ENCODE assay signal across 10 cellular contexts in the genomic region with DNA sequence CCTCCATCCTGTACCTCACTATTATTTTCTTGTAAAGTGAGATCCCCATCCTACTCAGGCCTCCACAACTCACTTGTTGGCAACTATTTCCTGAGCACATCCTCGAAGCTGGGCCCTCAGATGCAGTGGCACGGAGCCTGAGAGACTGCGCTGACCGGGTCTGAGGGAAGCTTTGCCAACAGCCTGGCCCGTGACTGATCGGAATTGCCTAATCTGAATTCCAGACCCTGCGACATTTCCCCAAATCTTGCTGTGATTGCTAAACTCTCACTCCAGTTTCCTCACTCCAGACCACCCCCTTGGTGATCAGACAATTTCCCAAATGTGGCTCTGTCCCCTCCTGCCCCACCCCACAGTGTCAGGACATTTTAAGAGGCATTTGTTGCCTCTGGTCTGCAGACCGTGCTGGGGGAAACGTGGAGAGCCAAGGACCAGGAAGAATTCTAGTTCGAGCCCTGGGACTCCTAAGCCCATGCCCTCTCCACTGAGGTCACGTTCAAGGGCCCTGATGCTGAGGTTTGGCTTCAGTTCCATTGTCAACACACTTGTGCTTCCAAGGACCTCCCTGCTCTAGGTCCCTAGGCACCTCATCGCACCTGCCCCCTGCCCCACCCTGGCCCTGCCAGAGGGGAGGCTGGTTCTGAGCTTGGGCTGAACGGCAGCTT. TPM values are rescaled to one million over a fixed set of nuclear protein-coding genes. Genes with fewer than 3 reads are reported as not detected.
DNase-seq lines count a peak whose midpoint lies in the region; ATAC-seq and TF ChIP-seq lines count a peak whose summit lies in the region.
"Had no signal": no experiment of that assay in that cellular context is flagged by ENCODE, and none has a peak within 500 bp of the region (broad histone marks: within the 10 kb centered on the region; RNA-seq: fewer than 3 reads in every experiment).

No MANE protein-coding gene starts in this region.

- H3K9me3 ChIP-seq in left ventricle myocardium inferior (replicated peaks) (no peaks in the 10 kb centered on the region), psoas muscle (no peaks in the 10 kb centered on the region)

- H3K9me3 Mint-ChIP-seq in MCF 10A (ENCODE audit: unreplicated experiment) = no peaks in the 10 kb centered on the region

- POLR2A ChIA-PET in MCF 10A (lab: Yijun Ruan, JAX) = interaction anchor here (1.1 kb wide), 1 partner anchor 22 kb away, joined by 3 read pairs; a partner anchor contains a TSS

- H3K27ac Mint-ChIP-seq in MCF 10A (ENCODE audit: low read depth, unreplicated experiment) = no peak overlapping the region

- H3K4me3 ChIP-seq in AG10803 (ENCODE audit: low read length) = no peak overlapping the region
- no peak overlapping the region for H3K4me3 ChIP-seq in left ventricle myocardium inferior
- no peak overlapping the region for H3K4me3 ChIP-seq in psoas muscle

- WGBS in psoas muscle, 3 donors = 23 to 31% (median 27%) methylated on average over 13 of the region's 13 CpGs

- H3K36me3 ChIP-seq in left ventricle myocardium inferior = peaks cover 10% of the 10 kb centered on the region
- peaks cover 0 to 13% of the 10 kb centered on the region in 2 donors for H3K36me3 ChIP-seq in psoas muscle (ENCODE audit: insufficient read depth in 1 of 2, low read depth in 1 of 2)

- peaks cover 6% of the 10 kb centered on the region for H3K36me3 Mint-ChIP-seq in MCF 10A (ENCODE audit: insufficient read depth, unreplicated experiment)

- H3K4me3 Mint-ChIP-seq in MCF 10A (ENCODE audit: unreplicated experiment) = no peak overlapping the region

- peak; percentile 36 to 59 (median 52) for ATAC-seq in psoas muscle
- ATAC-seq: HCT116 had no signal

- CTCF ChIA-PET in MCF 10A (lab: Yijun Ruan, JAX) = interaction anchor here (0.6 to 1.4 kb wide), 2 partner anchors 42 to 86 kb away, joined by 3 read pairs; no protein-coding TSS in a partner anchor

- H3K27ac ChIP-seq in left ventricle myocardium inferior (replicated peaks) (peak overlapping the region; percentile 69), psoas muscle (peak overlapping the region; percentile 70)

- H3K4me1 ChIP-seq in left ventricle myocardium inferior = peaks cover 29% of the 10 kb centered on the region
- H3K4me1 ChIP-seq in psoas muscle = peaks cover 34% of the 10 kb centered on the region

- DNase-seq in AG10803 (ENCODE audit: low read depth) (peak; percentile 88), MCF 10A (ENCODE audit: unreplicated experiment) (peak; percentile 39), left ventricle myocardium inferior (no peak), psoas muscle (peak; percentile 86 to 91), GF-D8 (lab: John Stamatoyannopoulos, UW) (no peak), NCI-H774 (lab: John Stamatoyannopoulos, UW) (no peak)
- DNase-seq in stimulated activated CD4-positive, alpha-beta T cell treated with anti-CD3 and anti-CD28 coated beads, Interleukin-2, amount 100 ng/mL, for 24 hours = no peak
- no peak for DNase-seq in NK-92 treated with Interleukin-12 subunit alpha and Interleukin-12 subunit beta, amount 100 ng/mL, for 24 hours (lab: John Stamatoyannopoulos, UW)
- DNase-seq: activated CD4-positive, alpha-beta T cell treated with anti-CD3 and anti-CD28 coated beads for 48 hours had no signal

- intact Hi-C loops in MCF 10A (cut with micrococcal nuclease) = no loop called here
- intact Hi-C loops in left ventricle myocardium inferior (cut with micrococcal nuclease) = no loop called here
- intact Hi-C loops in psoas muscle (cut with DNase I) = no loop called here

- H3K27me3 Mint-ChIP-seq in MCF 10A (ENCODE audit: insufficient read depth, unreplicated experiment) = no peaks in the 10 kb centered on the region

- no peaks in the 10 kb centered on the region for H3K27me3 ChIP-seq in left ventricle myocardium inferior (ENCODE audit: low read depth)
- H3K27me3 ChIP-seq in psoas muscle (ENCODE audit: insufficient read depth in 3 of 3, low read length in 2 of 3) = no peaks in the 10 kb centered on the region

- H3K4me1 Mint-ChIP-seq in MCF 10A (ENCODE audit: insufficient read depth, unreplicated experiment) = peaks cover 10% of the 10 kb centered on the region

- no TSS peak for BruUV-seq in MCF 10A (replicated peaks; lab: Mats Ljungman, UMichigan)

- TF ChIP-seq CTCF in AG10803 (conservative IDR thresholded peaks at IDR 0.05; ENCODE audit: low read length) (no peak), MCF 10A (IDR thresholded peaks at IDR 0.05; ENCODE audit: unreplicated experiment) (no peak), left ventricle myocardium inferior (IDR thresholded peaks at IDR 0.05; ENCODE audit: borderline replicate concordance) (no peak), psoas muscle (IDR thresholded peaks at IDR 0.05) (no peak)

RNA-seq across cellular contexts. Expression of a gene that starts 22.8 kb away (rescaled TPM):
- 3.1 and 3.3 TPM in 2 replicates for total RNA-seq in MCF 10A (2022)
- total RNA-seq in left ventricle myocardium inferior = 4.0 TPM
- 10 to 100 TPM in 2 of 4 donors, 1 to 10 TPM in 2; 5.5 to 15.7 (median 10.6) TPM for total RNA-seq in psoas muscle
- 10 to 100 TPM in 1 of 3 donors, 1 to 10 TPM in 2; 3.8 to 12.1 (median 6.8) TPM for polyA plus RNA-seq in psoas muscle

Comparison
In these comparisons a context has a peak if more than half of its experiments do, and no peak if none do; other contexts are left out.
1. DNase-seq: peak in AG10803 (single experiment), MCF 10A (single experiment) and psoas muscle (2 of 2); none in left ventricle myocardium inferior (single experiment), GF-D8 (single experiment), stimulated activated CD4-positive, alpha-beta T cell treated with anti-CD3 and anti-CD28 coated beads, Interleukin-2, amount 100 ng/mL, for 24 hours (0 of 2), NK-92 treated with Interleukin-12 subunit alpha and Interleukin-12 subunit beta, amount 100 ng/mL, for 24 hours (single experiment) and NCI-H774 (single experiment).